In genomic region chr4:28443786-28444412, GRCh38 we compare ENCODE assay signal across 21 cellular contexts.
DNase-seq lines count a peak whose midpoint lies in the region; ATAC-seq, FAIRE-seq and TF ChIP-seq lines count a peak whose summit lies in the region.
"Had no signal": no experiment of that assay in that cellular context is flagged by ENCODE, and none has a peak within 500 bp of the region (broad histone marks: within the 10 kb centered on the region; RNA-seq: fewer than 3 reads in every experiment).

No MANE protein-coding gene starts in this region.

- TF ChIP-seq CTCF in BE2C (IDR thresholded peaks at IDR 0.05; ENCODE audit: low read depth, low read length) (peak; percentile 21; the same call in 1 of the 2 replicates), WERI-Rb-1 (IDR thresholded peaks at IDR 0.05; ENCODE audit: low read depth, low read length) (no peak)

- H3K27me3 ChIP-seq in BE2C: no peaks in the 10 kb centered on the region
- H3K27me3 ChIP-seq in WERI-Rb-1 (ENCODE audit: insufficient read depth, low read depth, severe bottlenecking): no peaks in the 10 kb centered on the region
- H3K27me3 ChIP-seq: heart right ventricle, neutrophil, suprapubic skin had no signal

- intact Hi-C loops in posterior vena cava (cut with DNase I): no loop called here

- DNase-seq in BE2C (peak; percentile 83), HPDE6-E6E7 (ENCODE audit: extremely low spot score) (peak; percentile 31), WERI-Rb-1 (peak; percentile 44), iPS-NIHi11 (ENCODE audit: low spot score) (peak; percentile 29), posterior vena cava (ENCODE audit: low spot score) (no peak), urothelium cell line (ENCODE audit: low spot score) (no peak), NK-92 (lab: John Stamatoyannopoulos, UW; ENCODE audit: unreplicated experiment) (no peak)
- DNase-seq: activated gamma-delta T cell treated with Interleukin-2 at 50 U/mL for 16 hours; aorta; GOT3; heart right ventricle; NCI-H1930; NCI-H524; stimulated activated CD4-positive, alpha-beta T cell treated with anti-CD3 and anti-CD28 coated beads, Interleukin-4, amount 100 ng/mL, for 24 hours; stimulated activated CD8-positive, alpha-beta memory T cell treated with anti-CD3 and anti-CD28 coated beads, Interleukin-4, amount 100 ng/mL, for 48 hours had no signal

- no peak for ATAC-seq in HG02840 (IDR thresholded peaks at IDR 0.05; ENCODE audit: low FRiP score, unreplicated experiment)
- ATAC-seq: activated CD4-positive, CD25-positive, alpha-beta regulatory T cell treated with anti-CD3 and anti-CD28 coated beads, Interleukin-2, amount 50 U/mL, for 24 hours; heart right ventricle; HepG2; Panc1 had no signal

- H3K9me3 ChIP-seq in BE2C (no peaks in the 10 kb centered on the region), WERI-Rb-1 (ENCODE audit: severe bottlenecking) (no peaks in the 10 kb centered on the region)
- H3K9me3 ChIP-seq: heart right ventricle, neutrophil, suprapubic skin had no signal

- peaks cover 16% of the 10 kb centered on the region for H3K4me1 ChIP-seq in BE2C
- H3K4me1 ChIP-seq: heart right ventricle, suprapubic skin had no signal

- no peak for FAIRE-seq in urothelium cell line (lab: Jason Lieb, UNC)
- FAIRE-seq: HepG2 had no signal

- H3K4me3 ChIP-seq in BE2C (ENCODE audit: low read depth, low read length): no peak overlapping the region; the same call in 1 of the 2 replicates
- H3K4me3 ChIP-seq in WERI-Rb-1 (ENCODE audit: low read depth, low read length): no peak overlapping the region
- H3K4me3 ChIP-seq: heart right ventricle, suprapubic skin had no signal

- no peaks in the 10 kb centered on the region for H3K36me3 ChIP-seq in BE2C
- H3K36me3 ChIP-seq in WERI-Rb-1: no peaks in the 10 kb centered on the region
- H3K36me3 ChIP-seq: heart right ventricle, neutrophil, suprapubic skin had no signal

- no peak overlapping the region for H3K27ac ChIP-seq in WERI-Rb-1
- H3K27ac ChIP-seq: heart right ventricle, neutrophil, suprapubic skin had no signal

Comparison
In these comparisons a context has a peak if more than half of its experiments do, and no peak if none do; other contexts are left out.
1. DNase-seq: peak in BE2C (single experiment), HPDE6-E6E7 (single experiment), WERI-Rb-1 (single experiment) and iPS-NIHi11 (single experiment); none in posterior vena cava (single experiment), urothelium cell line (single experiment) and NK-92 (single experiment).